ENCODE assay signal across 13 cellular contexts in genomic region chr17:67659028-67659427, GRCh38.
"Had no signal": no experiment of that assay in that cellular context is flagged by ENCODE, and none has a peak within 500 bp of the region (broad histone marks: within the 10 kb centered on the region; RNA-seq: fewer than 3 reads in every experiment).

No MANE protein-coding gene starts in this region.

- ATAC-seq: stimulated activated memory B cell treated with anti-CD40 and anti-IgM and Interleukin-4, amounts not matched to agents 10 μg/mL and 1 μg/mL and 100 μg/mL, for 72 hours had no signal

- H2AFZ ChIP-seq: hepatocyte had no signal

- H3K36me3 ChIP-seq: tibial artery had no signal

- H3K4me3 ChIP-seq: hepatocyte, skin epidermis, tibial artery had no signal

- H3K27ac ChIP-seq: hepatocyte, skin epidermis, tibial artery had no signal

- H3K9me3 ChIP-seq: tibial artery had no signal

- H3K79me2 ChIP-seq: hepatocyte had no signal

- H3K27ac Mint-ChIP-seq: activated naive CD4-positive, alpha-beta T cell treated with anti-CD3 and anti-CD28 coated beads for 36 hours; endodermal cell; stimulated activated memory B cell treated with anti-CD40 and anti-IgM and Interleukin-4, amounts not matched to agents 10 μg/mL and 1 μg/mL and 100 μg/mL, for 72 hours had no signal

- H3K27me3 ChIP-seq: hepatocyte, tibial artery had no signal

- H3K4me2 ChIP-seq: hepatocyte had no signal

- H3K4me3 Mint-ChIP-seq: activated naive CD4-positive, alpha-beta T cell treated with anti-CD3 and anti-CD28 coated beads for 36 hours; endodermal cell; stimulated activated memory B cell treated with anti-CD40 and anti-IgM and Interleukin-4, amounts not matched to agents 10 μg/mL and 1 μg/mL and 100 μg/mL, for 72 hours had no signal

- H3K4me1 ChIP-seq: tibial artery had no signal

- DNase-seq: activated CD4-positive, alpha-beta T cell treated with anti-CD3 and anti-CD28 coated beads for 1 hour; activated CD4-positive, alpha-beta T cell treated with anti-CD3 and anti-CD28 coated beads, Interleukin-2, amount 50 U/mL, for 48 hours; activated naive CD4-positive, alpha-beta T cell treated with anti-CD3 and anti-CD28 coated beads for 36 hours; central memory CD4-positive, alpha-beta T cell; endodermal cell; erythroblast; retina; SW 1271; T-helper 9 cell; tibial artery had no signal

- H3K27me3 Mint-ChIP-seq: stimulated activated memory B cell treated with anti-CD40 and anti-IgM and Interleukin-4, amounts not matched to agents 10 μg/mL and 1 μg/mL and 100 μg/mL, for 72 hours had no signal
